In the genomic region with DNA sequence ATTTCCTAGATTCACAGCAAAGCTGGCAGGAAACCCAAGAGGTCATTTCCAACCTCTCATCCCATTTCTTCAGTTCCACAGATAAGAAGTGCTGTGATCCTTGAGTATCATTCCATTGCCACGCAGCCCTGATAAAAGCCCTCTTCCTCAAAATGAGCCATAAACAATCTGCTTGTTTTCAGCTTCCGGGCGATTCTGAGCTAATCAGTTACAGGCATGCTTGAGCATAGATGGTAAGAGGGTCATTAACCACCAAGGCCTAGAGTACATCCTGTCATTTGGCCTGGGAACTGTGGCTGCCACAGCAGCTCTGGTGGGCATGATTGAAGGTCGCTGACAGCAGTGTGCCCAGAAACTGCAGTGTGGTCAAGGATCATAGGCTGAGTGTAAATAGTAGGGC, we compare ENCODE assay signal across 1 cellular context.
TF ChIP-seq lines count a peak whose summit lies in the region.

No MANE protein-coding gene starts in this region.

TF ChIP-seq in GM23338, 12 proteins besides CTCF, POLR2A, EP300 and RAD21 (continued from another document):
- TF ChIP-seq, protein P1, sequence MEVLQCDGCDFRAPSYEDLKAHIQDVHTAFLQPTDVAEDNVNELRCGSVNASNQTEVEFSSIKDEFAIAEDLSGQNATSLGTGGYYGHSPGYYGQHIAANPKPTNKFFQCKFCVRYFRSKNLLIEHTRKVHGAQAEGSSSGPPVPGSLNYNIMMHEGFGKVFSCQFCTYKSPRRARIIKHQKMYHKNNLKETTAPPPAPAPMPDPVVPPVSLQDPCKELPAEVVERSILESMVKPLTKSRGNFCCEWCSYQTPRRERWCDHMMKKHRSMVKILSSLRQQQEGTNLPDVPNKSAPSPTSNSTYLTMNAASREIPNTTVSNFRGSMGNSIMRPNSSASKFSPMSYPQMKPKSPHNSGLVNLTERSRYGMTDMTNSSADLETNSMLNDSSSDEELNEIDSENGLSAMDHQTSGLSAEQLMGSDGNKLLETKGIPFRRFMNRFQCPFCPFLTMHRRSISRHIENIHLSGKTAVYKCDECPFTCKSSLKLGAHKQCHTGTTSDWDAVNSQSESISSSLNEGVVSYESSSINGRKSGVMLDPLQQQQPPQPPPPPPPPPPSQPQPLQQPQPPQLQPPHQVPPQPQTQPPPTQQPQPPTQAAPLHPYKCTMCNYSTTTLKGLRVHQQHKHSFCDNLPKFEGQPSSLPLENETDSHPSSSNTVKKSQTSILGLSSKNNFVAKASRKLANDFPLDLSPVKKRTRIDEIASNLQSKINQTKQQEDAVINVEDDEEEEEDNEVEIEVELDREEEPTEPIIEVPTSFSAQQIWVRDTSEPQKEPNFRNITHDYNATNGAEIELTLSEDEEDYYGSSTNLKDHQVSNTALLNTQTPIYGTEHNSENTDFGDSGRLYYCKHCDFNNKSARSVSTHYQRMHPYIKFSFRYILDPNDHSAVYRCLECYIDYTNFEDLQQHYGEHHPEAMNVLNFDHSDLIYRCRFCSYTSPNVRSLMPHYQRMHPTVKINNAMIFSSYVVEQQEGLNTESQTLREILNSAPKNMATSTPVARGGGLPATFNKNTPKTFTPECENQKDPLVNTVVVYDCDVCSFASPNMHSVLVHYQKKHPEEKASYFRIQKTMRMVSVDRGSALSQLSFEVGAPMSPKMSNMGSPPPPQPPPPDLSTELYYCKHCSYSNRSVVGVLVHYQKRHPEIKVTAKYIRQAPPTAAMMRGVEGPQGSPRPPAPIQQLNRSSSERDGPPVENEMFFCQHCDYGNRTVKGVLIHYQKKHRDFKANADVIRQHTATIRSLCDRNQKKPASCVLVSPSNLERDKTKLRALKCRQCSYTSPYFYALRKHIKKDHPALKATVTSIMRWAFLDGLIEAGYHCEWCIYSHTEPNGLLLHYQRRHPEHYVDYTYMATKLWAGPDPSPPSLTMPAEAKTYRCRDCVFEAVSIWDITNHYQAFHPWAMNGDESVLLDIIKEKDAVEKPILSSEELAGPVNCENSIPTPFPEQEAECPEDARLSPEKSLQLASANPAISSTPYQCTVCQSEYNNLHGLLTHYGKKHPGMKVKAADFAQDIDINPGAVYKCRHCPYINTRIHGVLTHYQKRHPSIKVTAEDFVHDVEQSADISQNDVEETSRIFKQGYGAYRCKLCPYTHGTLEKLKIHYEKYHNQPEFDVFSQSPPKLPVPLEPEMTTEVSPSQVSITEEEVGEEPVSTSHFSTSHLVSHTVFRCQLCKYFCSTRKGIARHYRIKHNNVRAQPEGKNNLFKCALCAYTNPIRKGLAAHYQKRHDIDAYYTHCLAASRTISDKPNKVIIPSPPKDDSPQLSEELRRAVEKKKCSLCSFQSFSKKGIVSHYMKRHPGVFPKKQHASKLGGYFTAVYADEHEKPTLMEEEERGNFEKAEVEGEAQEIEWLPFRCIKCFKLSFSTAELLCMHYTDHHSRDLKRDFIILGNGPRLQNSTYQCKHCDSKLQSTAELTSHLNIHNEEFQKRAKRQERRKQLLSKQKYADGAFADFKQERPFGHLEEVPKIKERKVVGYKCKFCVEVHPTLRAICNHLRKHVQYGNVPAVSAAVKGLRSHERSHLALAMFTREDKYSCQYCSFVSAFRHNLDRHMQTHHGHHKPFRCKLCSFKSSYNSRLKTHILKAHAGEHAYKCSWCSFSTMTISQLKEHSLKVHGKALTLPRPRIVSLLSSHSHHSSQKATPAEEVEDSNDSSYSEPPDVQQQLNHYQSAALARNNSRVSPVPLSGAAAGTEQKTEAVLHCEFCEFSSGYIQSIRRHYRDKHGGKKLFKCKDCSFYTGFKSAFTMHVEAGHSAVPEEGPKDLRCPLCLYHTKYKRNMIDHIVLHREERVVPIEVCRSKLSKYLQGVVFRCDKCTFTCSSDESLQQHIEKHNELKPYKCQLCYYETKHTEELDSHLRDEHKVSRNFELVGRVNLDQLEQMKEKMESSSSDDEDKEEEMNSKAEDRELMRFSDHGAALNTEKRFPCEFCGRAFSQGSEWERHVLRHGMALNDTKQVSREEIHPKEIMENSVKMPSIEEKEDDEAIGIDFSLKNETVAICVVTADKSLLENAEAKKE (CRISPR knock-in tag; IDR thresholded peaks at IDR 0.05) = no peak
- TF ChIP-seq JUNB (IDR thresholded peaks at IDR 0.05; ENCODE audit: unreplicated experiment) = no peak
- TF ChIP-seq, protein P2, sequence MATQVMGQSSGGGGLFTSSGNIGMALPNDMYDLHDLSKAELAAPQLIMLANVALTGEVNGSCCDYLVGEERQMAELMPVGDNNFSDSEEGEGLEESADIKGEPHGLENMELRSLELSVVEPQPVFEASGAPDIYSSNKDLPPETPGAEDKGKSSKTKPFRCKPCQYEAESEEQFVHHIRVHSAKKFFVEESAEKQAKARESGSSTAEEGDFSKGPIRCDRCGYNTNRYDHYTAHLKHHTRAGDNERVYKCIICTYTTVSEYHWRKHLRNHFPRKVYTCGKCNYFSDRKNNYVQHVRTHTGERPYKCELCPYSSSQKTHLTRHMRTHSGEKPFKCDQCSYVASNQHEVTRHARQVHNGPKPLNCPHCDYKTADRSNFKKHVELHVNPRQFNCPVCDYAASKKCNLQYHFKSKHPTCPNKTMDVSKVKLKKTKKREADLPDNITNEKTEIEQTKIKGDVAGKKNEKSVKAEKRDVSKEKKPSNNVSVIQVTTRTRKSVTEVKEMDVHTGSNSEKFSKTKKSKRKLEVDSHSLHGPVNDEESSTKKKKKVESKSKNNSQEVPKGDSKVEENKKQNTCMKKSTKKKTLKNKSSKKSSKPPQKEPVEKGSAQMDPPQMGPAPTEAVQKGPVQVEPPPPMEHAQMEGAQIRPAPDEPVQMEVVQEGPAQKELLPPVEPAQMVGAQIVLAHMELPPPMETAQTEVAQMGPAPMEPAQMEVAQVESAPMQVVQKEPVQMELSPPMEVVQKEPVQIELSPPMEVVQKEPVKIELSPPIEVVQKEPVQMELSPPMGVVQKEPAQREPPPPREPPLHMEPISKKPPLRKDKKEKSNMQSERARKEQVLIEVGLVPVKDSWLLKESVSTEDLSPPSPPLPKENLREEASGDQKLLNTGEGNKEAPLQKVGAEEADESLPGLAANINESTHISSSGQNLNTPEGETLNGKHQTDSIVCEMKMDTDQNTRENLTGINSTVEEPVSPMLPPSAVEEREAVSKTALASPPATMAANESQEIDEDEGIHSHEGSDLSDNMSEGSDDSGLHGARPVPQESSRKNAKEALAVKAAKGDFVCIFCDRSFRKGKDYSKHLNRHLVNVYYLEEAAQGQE (IDR thresholded peaks at IDR 0.05; ENCODE audit: unreplicated experiment) = no peak
- no peak for TF ChIP-seq ZNF331 (CRISPR knock-in tag; IDR thresholded peaks at IDR 0.05; ENCODE audit: low read depth)
- TF ChIP-seq CREB1 (CRISPR knock-in tag; IDR thresholded peaks at IDR 0.05; ENCODE audit: low read depth) = no peak
- TF ChIP-seq, protein P3, sequence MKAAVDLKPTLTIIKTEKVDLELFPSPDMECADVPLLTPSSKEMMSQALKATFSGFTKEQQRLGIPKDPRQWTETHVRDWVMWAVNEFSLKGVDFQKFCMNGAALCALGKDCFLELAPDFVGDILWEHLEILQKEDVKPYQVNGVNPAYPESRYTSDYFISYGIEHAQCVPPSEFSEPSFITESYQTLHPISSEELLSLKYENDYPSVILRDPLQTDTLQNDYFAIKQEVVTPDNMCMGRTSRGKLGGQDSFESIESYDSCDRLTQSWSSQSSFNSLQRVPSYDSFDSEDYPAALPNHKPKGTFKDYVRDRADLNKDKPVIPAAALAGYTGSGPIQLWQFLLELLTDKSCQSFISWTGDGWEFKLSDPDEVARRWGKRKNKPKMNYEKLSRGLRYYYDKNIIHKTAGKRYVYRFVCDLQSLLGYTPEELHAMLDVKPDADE (IDR thresholded peaks at IDR 0.05) = no peak
TF ChIP-seq in GM23338: peak in this region for 0.
